Comparison of ENCODE assay signal across 1 cellular context in the genomic region with DNA sequence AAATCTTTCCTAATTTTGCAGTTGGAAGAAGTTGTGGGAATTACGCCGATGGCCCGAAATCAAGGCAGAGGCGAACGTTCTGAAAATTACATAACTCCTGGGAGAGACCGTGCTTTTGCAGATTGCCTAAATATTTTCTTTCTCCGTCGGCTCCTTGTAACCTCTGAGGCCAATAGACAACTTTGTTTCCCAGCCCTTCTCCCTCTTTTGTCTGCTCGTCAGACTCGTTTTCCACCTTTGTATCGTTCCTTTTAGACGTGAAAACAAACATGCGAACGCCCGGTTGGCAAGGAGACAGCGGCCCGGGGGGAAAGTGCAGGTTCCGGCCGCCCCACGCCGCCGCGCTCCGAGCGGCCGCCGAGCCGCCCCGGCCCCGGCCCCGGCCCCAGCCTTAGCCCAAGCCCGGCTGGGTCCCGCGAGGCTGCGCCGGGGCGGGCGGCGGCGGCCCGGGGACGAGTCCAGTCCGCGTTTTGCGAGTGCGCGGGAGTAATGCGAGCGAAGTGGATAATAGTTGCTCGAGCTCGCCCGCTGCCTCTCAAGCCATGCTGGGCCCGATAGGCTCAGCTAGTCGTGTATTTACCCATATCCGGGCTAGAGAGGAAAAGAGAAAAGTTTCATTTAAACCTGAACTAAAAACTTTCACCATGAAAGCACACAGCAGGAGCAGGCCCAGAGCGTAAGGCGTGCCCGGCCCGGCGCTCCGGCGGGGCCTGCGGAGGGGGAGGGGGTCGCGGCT.
TF ChIP-seq lines count a peak whose summit lies in the region.

ARID1B (plus strand) TSS at position 538 of the 736 bp plus-strand sequence. CDS start 303 bp downstream, outside the sequence.

TF ChIP-seq in K562, 482 proteins besides CTCF, POLR2A, EP300 and RAD21 (continued from another document and continues in another):
- TF ChIP-seq ZNF311 (CRISPR knock-in tag; IDR thresholded peaks at IDR 0.05) (no peak), RB1 (IDR thresholded peaks at IDR 0.05; ENCODE audit: low read depth) (peak; percentile 72; the same call in 1 of the 2 replicates), ZBTB1 (CRISPR knock-in tag; IDR thresholded peaks at IDR 0.05; ENCODE audit: borderline replicate concordance, low read depth) (peak; percentile 51), GATAD2A (IDR thresholded peaks at IDR 0.05) (0 out of 2 replicates have a peak, but pooled peaks have one; percentile 37), RFX1 (IDR thresholded peaks at IDR 0.05) (peak; percentile 39), FOXJ2 (tag; IDR thresholded peaks at IDR 0.05) (peak; percentile 42; the same call in 1 of the 2 replicates), ETV5 (CRISPR knock-in tag; IDR thresholded peaks at IDR 0.05; ENCODE audit: low read depth) (no peak), DMBX1 (CRISPR knock-in tag; IDR thresholded peaks at IDR 0.05; ENCODE audit: borderline replicate concordance) (peak; percentile 50; the same call in 1 of the 2 replicates), SMAD1 (IDR thresholded peaks at IDR 0.05; ENCODE audit: low read depth, low read length, partially characterized antibody) (no peak), ZSCAN29 (IDR thresholded peaks at IDR 0.05) (0 out of 2 replicates have a peak, but pooled peaks have one; percentile 26), ZNF583 (CRISPR knock-in tag; IDR thresholded peaks at IDR 0.05) (peak; percentile 74; the same call in 1 of the 2 replicates), SMC3 (conservative IDR thresholded peaks at IDR 0.05; ENCODE audit: insufficient read depth, low read depth, low read length) (0 out of 2 replicates have a peak, but pooled peaks have one; percentile 7), MYNN (IDR thresholded peaks at IDR 0.05) (no peak), MYNN (CRISPR knock-in tag; IDR thresholded peaks at IDR 0.05) (no peak), ARID4B (CRISPR knock-in tag; IDR thresholded peaks at IDR 0.05) (no peak), MGA (IDR thresholded peaks at IDR 0.05) (peak; percentile 37), ZSCAN32 (CRISPR knock-in tag; IDR thresholded peaks at IDR 0.05) (no peak), ZFP36 (IDR thresholded peaks at IDR 0.05; ENCODE audit: low read depth, low read length, partially characterized antibody) (peak; percentile 9), ZNF143 (CRISPR knock-in tag; IDR thresholded peaks at IDR 0.05) (no peak), STAT5A (IDR thresholded peaks at IDR 0.05; ENCODE audit: borderline replicate concordance, low read length) (peak; percentile 41; the same call in 1 of the 2 replicates), ZNF740 (CRISPR knock-in tag; IDR thresholded peaks at IDR 0.05) (no peak; the same call in 1 of the 2 replicates), ZNF740 (tag; IDR thresholded peaks at IDR 0.05) (0 out of 4 replicates have a peak, but pooled peaks of 1 of the 2 experiments have one; percentile 34), PBX2 (CRISPR knock-in tag; IDR thresholded peaks at IDR 0.05; ENCODE audit: low read depth) (no peak), PBX2 (tag; conservative IDR thresholded peaks at IDR 0.05; ENCODE audit: low read depth) (no peak), YY1 (IDR thresholded peaks at IDR 0.05; ENCODE audit: borderline replicate concordance in 1 of 3, control insufficient read depth in 1 of 3, extremely low read depth in 1 of 3, insufficient read depth in 3 of 3, insufficient read length in 1 of 3, insufficient replicate concordance in 2 of 3, low read depth in 1 of 3, low read length in 2 of 3) (peak in 1 of 3 experiments; percentile 43), SNAPC5 (CRISPR knock-in tag; IDR thresholded peaks at IDR 0.05) (no peak)
